Comparison of ENCODE assay signal across 1 cellular context in the genomic region with DNA sequence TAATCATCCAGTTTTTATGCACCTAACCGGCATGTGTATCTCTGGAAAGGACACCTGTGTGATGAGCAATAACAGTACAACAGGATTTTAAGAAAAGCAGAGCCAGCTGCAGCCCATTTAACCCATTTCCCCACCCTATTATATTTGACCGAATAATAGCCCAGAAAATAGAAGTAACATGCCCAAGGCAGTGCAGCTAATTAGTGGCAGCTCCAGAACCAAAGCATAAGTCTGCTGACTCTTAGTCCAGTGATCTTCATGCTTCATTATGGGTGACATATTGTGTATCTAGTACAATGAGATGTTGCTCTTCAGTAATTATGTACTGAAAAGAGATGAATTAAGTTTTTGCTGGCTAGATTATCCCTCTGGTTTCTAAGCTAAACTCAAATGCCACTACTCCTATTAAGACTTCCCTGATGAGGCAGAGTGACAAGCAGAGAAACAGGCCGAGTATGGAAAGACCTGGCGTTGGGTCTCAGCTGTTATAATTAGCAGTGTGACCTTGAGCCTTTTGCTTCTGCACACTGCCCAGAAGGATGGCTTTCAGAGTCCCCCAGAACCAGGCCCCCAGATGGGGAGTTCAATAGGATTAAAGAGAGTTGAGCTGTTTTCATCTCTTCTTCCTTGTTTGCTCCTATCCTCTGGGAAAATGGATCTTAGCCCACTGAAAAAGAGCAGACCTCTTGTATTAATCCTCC.
TF ChIP-seq lines count a peak whose summit lies in the region.

No MANE protein-coding gene starts in this region.

TF ChIP-seq in SK-N-SH, 30 proteins besides CTCF, POLR2A, EP300 and RAD21:
- TF ChIP-seq, protein P1, sequence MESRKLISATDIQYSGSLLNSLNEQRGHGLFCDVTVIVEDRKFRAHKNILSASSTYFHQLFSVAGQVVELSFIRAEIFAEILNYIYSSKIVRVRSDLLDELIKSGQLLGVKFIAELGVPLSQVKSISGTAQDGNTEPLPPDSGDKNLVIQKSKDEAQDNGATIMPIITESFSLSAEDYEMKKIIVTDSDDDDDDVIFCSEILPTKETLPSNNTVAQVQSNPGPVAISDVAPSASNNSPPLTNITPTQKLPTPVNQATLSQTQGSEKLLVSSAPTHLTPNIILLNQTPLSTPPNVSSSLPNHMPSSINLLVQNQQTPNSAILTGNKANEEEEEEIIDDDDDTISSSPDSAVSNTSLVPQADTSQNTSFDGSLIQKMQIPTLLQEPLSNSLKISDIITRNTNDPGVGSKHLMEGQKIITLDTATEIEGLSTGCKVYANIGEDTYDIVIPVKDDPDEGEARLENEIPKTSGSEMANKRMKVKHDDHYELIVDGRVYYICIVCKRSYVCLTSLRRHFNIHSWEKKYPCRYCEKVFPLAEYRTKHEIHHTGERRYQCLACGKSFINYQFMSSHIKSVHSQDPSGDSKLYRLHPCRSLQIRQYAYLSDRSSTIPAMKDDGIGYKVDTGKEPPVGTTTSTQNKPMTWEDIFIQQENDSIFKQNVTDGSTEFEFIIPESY (IDR thresholded peaks at IDR 0.05; ENCODE audit: borderline replicate concordance, low read depth), result no peak
- TF ChIP-seq MXI1 (IDR thresholded peaks at IDR 0.05; ENCODE audit: low read depth, low read length), result no peak
- no peak for TF ChIP-seq FOSL2 (IDR thresholded peaks at IDR 0.05; ENCODE audit: borderline replicate concordance, low read depth)
- TF ChIP-seq YY1 (IDR thresholded peaks at IDR 0.05; ENCODE audit: low read depth), result no peak
- TF ChIP-seq JUND (IDR thresholded peaks at IDR 0.05), result no peak
- TF ChIP-seq EZH2phosphoT487 (IDR thresholded peaks at IDR 0.05; ENCODE audit: borderline replicate concordance, low read depth), result no peak
- no peak for TF ChIP-seq TCF12 (IDR thresholded peaks at IDR 0.05)
- TF ChIP-seq NFIC (IDR thresholded peaks at IDR 0.05; ENCODE audit: borderline replicate concordance), result no peak
- no peak for TF ChIP-seq POLR2AphosphoS5 (IDR thresholded peaks at IDR 0.05; ENCODE audit: low read depth, low read length)
- TF ChIP-seq RCOR1 (IDR thresholded peaks at IDR 0.05; ENCODE audit: low read length), result no peak
- TF ChIP-seq MEF2A (IDR thresholded peaks at IDR 0.05; ENCODE audit: borderline replicate concordance, low read depth), result no peak
- TF ChIP-seq RFX5 (IDR thresholded peaks at IDR 0.05; ENCODE audit: low read length), result no peak
- TF ChIP-seq, protein P2, sequence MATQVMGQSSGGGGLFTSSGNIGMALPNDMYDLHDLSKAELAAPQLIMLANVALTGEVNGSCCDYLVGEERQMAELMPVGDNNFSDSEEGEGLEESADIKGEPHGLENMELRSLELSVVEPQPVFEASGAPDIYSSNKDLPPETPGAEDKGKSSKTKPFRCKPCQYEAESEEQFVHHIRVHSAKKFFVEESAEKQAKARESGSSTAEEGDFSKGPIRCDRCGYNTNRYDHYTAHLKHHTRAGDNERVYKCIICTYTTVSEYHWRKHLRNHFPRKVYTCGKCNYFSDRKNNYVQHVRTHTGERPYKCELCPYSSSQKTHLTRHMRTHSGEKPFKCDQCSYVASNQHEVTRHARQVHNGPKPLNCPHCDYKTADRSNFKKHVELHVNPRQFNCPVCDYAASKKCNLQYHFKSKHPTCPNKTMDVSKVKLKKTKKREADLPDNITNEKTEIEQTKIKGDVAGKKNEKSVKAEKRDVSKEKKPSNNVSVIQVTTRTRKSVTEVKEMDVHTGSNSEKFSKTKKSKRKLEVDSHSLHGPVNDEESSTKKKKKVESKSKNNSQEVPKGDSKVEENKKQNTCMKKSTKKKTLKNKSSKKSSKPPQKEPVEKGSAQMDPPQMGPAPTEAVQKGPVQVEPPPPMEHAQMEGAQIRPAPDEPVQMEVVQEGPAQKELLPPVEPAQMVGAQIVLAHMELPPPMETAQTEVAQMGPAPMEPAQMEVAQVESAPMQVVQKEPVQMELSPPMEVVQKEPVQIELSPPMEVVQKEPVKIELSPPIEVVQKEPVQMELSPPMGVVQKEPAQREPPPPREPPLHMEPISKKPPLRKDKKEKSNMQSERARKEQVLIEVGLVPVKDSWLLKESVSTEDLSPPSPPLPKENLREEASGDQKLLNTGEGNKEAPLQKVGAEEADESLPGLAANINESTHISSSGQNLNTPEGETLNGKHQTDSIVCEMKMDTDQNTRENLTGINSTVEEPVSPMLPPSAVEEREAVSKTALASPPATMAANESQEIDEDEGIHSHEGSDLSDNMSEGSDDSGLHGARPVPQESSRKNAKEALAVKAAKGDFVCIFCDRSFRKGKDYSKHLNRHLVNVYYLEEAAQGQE (IDR thresholded peaks at IDR 0.05; ENCODE audit: low read depth, low read length), result no peak
- no peak for TF ChIP-seq CHD2 (IDR thresholded peaks at IDR 0.05; ENCODE audit: low read length, partially characterized antibody)
- no peak for TF ChIP-seq GATA2 (CRISPR knock-in tag; IDR thresholded peaks at IDR 0.05)
- TF ChIP-seq TEAD4 (IDR thresholded peaks at IDR 0.05; ENCODE audit: borderline replicate concordance, insufficient read depth), result no peak
- TF ChIP-seq, protein P3, sequence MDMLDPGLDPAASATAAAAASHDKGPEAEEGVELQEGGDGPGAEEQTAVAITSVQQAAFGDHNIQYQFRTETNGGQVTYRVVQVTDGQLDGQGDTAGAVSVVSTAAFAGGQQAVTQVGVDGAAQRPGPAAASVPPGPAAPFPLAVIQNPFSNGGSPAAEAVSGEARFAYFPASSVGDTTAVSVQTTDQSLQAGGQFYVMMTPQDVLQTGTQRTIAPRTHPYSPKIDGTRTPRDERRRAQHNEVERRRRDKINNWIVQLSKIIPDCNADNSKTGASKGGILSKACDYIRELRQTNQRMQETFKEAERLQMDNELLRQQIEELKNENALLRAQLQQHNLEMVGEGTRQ (IDR thresholded peaks at IDR 0.05; ENCODE audit: borderline replicate concordance, low read depth, low read length), result no peak
